1 cellular context compared by ENCODE assay signal in the genomic region with DNA sequence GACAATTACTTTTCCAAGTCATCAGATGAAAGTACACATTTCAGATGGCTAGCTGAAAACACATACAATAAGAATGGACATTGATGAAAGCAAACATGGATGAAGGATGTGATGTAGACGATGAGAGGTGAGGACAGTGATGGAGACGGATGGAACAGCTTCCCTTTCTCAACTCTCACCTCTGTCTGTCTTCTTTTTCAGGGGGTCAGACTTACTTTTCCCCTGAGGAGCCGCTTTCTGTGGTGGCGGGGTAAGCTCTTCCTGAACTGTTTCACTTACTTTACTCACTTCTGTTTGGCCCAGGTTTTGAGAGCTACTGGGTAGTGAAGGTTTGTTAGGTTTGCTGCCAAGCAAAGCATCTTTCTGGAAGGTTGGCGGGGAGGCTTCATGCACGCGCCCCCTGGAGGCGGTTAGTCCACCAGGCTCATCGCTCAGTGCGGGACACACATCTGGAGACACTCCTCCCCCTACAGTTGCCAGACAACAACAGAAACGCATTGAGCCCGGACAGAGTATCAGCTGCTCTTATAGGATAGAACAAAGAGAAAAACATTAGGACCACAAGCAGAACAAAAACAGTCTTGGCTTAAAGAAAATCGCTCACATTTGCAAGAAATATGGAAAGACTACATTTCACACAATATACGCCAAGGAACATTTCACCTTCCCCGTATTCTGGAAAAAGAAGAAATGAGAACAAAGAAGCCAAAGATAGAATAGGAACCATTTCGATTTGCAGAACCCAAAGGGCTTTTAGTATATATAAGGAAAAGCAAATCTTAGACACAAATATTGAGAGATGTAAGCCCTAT.
TF ChIP-seq lines count a peak whose summit lies in the region.

No MANE protein-coding gene starts in this region.

TF ChIP-seq in HepG2, 621 proteins besides CTCF, POLR2A, EP300 and RAD21 (continued from another document and continues in another):
- TF ChIP-seq, protein P1, sequence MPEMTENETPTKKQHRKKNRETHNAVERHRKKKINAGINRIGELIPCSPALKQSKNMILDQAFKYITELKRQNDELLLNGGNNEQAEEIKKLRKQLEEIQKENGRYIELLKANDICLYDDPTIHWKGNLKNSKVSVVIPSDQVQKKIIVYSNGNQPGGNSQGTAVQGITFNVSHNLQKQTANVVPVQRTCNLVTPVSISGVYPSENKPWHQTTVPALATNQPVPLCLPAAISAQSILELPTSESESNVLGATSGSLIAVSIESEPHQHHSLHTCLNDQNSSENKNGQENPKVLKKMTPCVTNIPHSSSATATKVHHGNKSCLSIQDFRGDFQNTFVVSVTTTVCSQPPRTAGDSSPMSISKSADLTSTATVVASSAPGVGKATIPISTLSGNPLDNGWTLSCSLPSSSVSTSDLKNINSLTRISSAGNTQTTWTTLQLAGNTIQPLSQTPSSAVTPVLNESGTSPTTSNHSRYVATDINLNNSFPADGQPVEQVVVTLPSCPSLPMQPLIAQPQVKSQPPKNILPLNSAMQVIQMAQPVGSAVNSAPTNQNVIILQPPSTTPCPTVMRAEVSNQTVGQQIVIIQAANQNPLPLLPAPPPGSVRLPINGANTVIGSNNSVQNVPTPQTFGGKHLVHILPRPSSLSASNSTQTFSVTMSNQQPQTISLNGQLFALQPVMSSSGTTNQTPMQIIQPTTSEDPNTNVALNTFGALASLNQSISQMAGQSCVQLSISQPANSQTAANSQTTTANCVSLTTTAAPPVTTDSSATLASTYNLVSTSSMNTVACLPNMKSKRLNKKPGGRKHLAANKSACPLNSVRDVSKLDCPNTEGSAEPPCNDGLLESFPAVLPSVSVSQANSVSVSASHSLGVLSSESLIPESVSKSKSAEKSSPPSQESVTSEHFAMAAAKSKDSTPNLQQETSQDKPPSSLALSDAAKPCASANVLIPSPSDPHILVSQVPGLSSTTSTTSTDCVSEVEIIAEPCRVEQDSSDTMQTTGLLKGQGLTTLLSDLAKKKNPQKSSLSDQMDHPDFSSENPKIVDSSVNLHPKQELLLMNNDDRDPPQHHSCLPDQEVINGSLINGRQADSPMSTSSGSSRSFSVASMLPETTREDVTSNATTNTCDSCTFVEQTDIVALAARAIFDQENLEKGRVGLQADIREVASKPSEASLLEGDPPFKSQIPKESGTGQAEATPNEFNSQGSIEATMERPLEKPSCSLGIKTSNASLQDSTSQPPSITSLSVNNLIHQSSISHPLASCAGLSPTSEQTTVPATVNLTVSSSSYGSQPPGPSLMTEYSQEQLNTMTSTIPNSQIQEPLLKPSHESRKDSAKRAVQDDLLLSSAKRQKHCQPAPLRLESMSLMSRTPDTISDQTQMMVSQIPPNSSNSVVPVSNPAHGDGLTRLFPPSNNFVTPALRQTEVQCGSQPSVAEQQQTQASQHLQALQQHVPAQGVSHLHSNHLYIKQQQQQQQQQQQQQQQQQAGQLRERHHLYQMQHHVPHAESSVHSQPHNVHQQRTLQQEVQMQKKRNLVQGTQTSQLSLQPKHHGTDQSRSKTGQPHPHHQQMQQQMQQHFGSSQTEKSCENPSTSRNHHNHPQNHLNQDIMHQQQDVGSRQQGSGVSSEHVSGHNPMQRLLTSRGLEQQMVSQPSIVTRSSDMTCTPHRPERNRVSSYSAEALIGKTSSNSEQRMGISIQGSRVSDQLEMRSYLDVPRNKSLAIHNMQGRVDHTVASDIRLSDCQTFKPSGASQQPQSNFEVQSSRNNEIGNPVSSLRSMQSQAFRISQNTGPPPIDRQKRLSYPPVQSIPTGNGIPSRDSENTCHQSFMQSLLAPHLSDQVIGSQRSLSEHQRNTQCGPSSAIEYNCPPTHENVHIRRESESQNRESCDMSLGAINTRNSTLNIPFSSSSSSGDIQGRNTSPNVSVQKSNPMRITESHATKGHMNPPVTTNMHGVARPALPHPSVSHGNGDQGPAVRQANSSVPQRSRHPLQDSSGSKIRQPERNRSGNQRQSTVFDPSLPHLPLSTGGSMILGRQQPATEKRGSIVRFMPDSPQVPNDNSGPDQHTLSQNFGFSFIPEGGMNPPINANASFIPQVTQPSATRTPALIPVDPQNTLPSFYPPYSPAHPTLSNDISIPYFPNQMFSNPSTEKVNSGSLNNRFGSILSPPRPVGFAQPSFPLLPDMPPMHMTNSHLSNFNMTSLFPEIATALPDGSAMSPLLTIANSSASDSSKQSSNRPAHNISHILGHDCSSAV (CRISPR knock-in tag; IDR thresholded peaks at IDR 0.05; ENCODE audit: borderline replicate concordance), result no peak
- TF ChIP-seq, protein P2, sequence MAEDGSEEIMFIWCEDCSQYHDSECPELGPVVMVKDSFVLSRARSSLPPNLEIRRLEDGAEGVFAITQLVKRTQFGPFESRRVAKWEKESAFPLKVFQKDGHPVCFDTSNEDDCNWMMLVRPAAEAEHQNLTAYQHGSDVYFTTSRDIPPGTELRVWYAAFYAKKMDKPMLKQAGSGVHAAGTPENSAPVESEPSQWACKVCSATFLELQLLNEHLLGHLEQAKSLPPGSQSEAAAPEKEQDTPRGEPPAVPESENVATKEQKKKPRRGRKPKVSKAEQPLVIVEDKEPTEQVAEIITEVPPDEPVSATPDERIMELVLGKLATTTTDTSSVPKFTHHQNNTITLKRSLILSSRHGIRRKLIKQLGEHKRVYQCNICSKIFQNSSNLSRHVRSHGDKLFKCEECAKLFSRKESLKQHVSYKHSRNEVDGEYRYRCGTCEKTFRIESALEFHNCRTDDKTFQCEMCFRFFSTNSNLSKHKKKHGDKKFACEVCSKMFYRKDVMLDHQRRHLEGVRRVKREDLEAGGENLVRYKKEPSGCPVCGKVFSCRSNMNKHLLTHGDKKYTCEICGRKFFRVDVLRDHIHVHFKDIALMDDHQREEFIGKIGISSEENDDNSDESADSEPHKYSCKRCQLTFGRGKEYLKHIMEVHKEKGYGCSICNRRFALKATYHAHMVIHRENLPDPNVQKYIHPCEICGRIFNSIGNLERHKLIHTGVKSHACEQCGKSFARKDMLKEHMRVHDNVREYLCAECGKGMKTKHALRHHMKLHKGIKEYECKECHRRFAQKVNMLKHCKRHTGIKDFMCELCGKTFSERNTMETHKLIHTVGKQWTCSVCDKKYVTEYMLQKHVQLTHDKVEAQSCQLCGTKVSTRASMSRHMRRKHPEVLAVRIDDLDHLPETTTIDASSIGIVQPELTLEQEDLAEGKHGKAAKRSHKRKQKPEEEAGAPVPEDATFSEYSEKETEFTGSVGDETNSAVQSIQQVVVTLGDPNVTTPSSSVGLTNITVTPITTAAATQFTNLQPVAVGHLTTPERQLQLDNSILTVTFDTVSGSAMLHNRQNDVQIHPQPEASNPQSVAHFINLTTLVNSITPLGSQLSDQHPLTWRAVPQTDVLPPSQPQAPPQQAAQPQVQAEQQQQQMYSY (CRISPR knock-in tag; IDR thresholded peaks at IDR 0.05), result no peak
- TF ChIP-seq KDM2A (CRISPR knock-in tag; IDR thresholded peaks at IDR 0.05; ENCODE audit: borderline replicate concordance, low read depth) (peak; percentile 80; the same call in 1 of the 2 replicates), ZNF274 (CRISPR knock-in tag; IDR thresholded peaks at IDR 0.05) (no peak), KLF9 (CRISPR knock-in tag; IDR thresholded peaks at IDR 0.05; ENCODE audit: low read depth) (0 out of 2 replicates have a peak, but pooled peaks have one; percentile 24), ZNF143 (CRISPR knock-in tag; IDR thresholded peaks at IDR 0.05) (no peak), YEATS2 (CRISPR knock-in tag; IDR thresholded peaks at IDR 0.05; ENCODE audit: borderline replicate concordance) (no peak), ZNF207 (IDR thresholded peaks at IDR 0.05; ENCODE audit: borderline replicate concordance) (no peak), KAT2B (IDR thresholded peaks at IDR 0.05; ENCODE audit: borderline replicate concordance, low read depth, low read length) (no peak), KLF15 (CRISPR knock-in tag; IDR thresholded peaks at IDR 0.05; ENCODE audit: borderline replicate concordance) (no peak), TBX2 (CRISPR knock-in tag; IDR thresholded peaks at IDR 0.05; ENCODE audit: borderline replicate concordance) (no peak), JDP2 (CRISPR knock-in tag; IDR thresholded peaks at IDR 0.05; ENCODE audit: borderline replicate concordance) (no peak), XBP1 (CRISPR knock-in tag; IDR thresholded peaks at IDR 0.05) (no peak), NCOR1 (IDR thresholded peaks at IDR 0.05; ENCODE audit: borderline replicate concordance, low read length) (no peak), KLF16 (CRISPR knock-in tag; IDR thresholded peaks at IDR 0.05) (0 out of 4 replicates have a peak, but pooled peaks of 1 of the 2 experiments have one; percentile 45), ZSCAN9 (CRISPR knock-in tag; IDR thresholded peaks at IDR 0.05; ENCODE audit: borderline replicate concordance) (no peak), IRF2 (CRISPR knock-in tag; IDR thresholded peaks at IDR 0.05) (peak; percentile 49; the same call in 1 of the 2 replicates), ZMYM4 (CRISPR knock-in tag; IDR thresholded peaks at IDR 0.05) (peak; percentile 85), BHLHE40 (IDR thresholded peaks at IDR 0.05; ENCODE audit: low read length) (no peak), ZNF768 (CRISPR knock-in tag; IDR thresholded peaks at IDR 0.05) (0 out of 2 replicates have a peak, but pooled peaks have one; percentile 15), ZBTB42 (CRISPR knock-in tag; IDR thresholded peaks at IDR 0.05) (peak; percentile 86; the same call in 1 of the 2 replicates), RXRA (CRISPR knock-in tag; IDR thresholded peaks at IDR 0.05) (0 out of 2 replicates have a peak, but pooled peaks have one; percentile 22), FOXP1 (IDR thresholded peaks at IDR 0.05) (no peak), FOXP1 (CRISPR knock-in tag; IDR thresholded peaks at IDR 0.05) (peak; percentile 47; the same call in 1 of the 2 replicates), POGZ (CRISPR knock-in tag; IDR thresholded peaks at IDR 0.05) (0 out of 2 replicates have a peak, but pooled peaks have one; percentile 52)
- TF ChIP-seq, protein P3, sequence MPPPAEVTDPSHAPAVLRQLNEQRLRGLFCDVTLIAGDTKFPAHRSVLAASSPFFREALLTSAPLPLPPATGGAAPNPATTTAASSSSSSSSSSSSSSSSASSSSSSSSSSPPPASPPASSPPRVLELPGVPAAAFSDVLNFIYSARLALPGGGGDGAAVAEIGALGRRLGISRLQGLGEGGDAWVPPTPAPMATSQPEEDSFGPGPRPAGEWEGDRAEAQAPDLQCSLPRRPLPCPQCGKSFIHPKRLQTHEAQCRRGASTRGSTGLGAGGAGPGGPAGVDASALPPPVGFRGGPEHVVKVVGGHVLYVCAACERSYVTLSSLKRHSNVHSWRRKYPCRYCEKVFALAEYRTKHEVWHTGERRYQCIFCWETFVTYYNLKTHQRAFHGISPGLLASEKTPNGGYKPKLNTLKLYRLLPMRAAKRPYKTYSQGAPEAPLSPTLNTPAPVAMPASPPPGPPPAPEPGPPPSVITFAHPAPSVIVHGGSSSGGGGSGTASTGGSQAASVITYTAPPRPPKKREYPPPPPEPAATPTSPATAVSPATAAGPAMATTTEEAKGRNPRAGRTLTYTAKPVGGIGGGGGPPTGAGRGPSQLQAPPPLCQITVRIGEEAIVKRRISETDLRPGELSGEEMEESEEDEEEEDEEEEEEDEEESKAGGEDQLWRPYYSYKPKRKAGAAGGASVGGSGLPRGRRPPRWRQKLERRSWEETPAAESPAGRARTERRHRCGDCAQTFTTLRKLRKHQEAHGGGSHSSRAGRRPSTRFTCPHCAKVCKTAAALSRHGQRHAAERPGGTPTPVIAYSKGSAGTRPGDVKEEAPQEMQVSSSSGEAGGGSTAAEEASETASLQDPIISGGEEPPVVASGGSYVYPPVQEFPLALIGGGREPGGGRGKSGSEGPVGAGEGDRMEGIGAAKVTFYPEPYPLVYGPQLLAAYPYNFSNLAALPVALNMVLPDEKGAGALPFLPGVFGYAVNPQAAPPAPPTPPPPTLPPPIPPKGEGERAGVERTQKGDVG (CRISPR knock-in tag; IDR thresholded peaks at IDR 0.05; ENCODE audit: borderline replicate concordance), result peak; percentile 61; the same call in 1 of the 2 replicates
- TF ChIP-seq, protein P4, sequence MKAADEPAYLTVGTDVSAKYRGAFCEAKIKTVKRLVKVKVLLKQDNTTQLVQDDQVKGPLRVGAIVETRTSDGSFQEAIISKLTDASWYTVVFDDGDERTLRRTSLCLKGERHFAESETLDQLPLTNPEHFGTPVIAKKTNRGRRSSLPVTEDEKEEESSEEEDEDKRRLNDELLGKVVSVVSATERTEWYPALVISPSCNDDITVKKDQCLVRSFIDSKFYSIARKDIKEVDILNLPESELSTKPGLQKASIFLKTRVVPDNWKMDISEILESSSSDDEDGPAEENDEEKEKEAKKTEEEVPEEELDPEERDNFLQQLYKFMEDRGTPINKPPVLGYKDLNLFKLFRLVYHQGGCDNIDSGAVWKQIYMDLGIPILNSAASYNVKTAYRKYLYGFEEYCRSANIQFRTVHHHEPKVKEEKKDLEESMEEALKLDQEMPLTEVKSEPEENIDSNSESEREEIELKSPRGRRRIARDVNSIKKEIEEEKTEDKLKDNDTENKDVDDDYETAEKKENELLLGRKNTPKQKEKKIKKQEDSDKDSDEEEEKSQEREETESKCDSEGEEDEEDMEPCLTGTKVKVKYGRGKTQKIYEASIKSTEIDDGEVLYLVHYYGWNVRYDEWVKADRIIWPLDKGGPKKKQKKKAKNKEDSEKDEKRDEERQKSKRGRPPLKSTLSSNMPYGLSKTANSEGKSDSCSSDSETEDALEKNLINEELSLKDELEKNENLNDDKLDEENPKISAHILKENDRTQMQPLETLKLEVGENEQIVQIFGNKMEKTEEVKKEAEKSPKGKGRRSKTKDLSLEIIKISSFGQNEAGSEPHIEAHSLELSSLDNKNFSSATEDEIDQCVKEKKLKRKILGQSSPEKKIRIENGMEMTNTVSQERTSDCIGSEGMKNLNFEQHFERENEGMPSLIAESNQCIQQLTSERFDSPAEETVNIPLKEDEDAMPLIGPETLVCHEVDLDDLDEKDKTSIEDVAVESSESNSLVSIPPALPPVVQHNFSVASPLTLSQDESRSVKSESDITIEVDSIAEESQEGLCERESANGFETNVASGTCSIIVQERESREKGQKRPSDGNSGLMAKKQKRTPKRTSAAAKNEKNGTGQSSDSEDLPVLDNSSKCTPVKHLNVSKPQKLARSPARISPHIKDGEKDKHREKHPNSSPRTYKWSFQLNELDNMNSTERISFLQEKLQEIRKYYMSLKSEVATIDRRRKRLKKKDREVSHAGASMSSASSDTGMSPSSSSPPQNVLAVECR (CRISPR knock-in tag; IDR thresholded peaks at IDR 0.05; ENCODE audit: borderline replicate concordance), result peak; percentile 50; the same call in 1 of the 2 replicates
- TF ChIP-seq, protein P5, sequence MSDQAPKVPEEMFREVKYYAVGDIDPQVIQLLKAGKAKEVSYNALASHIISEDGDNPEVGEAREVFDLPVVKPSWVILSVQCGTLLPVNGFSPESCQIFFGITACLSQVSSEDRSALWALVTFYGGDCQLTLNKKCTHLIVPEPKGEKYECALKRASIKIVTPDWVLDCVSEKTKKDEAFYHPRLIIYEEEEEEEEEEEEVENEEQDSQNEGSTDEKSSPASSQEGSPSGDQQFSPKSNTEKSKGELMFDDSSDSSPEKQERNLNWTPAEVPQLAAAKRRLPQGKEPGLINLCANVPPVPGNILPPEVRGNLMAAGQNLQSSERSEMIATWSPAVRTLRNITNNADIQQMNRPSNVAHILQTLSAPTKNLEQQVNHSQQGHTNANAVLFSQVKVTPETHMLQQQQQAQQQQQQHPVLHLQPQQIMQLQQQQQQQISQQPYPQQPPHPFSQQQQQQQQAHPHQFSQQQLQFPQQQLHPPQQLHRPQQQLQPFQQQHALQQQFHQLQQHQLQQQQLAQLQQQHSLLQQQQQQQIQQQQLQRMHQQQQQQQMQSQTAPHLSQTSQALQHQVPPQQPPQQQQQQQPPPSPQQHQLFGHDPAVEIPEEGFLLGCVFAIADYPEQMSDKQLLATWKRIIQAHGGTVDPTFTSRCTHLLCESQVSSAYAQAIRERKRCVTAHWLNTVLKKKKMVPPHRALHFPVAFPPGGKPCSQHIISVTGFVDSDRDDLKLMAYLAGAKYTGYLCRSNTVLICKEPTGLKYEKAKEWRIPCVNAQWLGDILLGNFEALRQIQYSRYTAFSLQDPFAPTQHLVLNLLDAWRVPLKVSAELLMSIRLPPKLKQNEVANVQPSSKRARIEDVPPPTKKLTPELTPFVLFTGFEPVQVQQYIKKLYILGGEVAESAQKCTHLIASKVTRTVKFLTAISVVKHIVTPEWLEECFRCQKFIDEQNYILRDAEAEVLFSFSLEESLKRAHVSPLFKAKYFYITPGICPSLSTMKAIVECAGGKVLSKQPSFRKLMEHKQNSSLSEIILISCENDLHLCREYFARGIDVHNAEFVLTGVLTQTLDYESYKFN (CRISPR knock-in tag; conservative IDR thresholded peaks at IDR 0.05), result 0 out of 2 replicates have a peak, but pooled peaks have one; percentile 18
